Comparison of ENCODE assay signal across 20 cellular contexts in genomic region chrX:1384738-1385250, GRCh38. TPM values are rescaled to one million over a fixed set of nuclear protein-coding genes. Genes with fewer than 3 reads are reported as not detected.
DNase-seq lines count a peak whose midpoint lies in the region; ATAC-seq, FAIRE-seq and TF ChIP-seq lines count a peak whose summit lies in the region.
"Had no signal": no experiment of that assay in that cellular context is flagged by ENCODE, and none has a peak within 500 bp of the region (broad histone marks: within the 10 kb centered on the region; RNA-seq: fewer than 3 reads in every experiment).

No MANE protein-coding gene starts in this region.

- CTCF ChIA-PET in RWPE1 (lab: Yijun Ruan, JAX) (no interaction called here), HepG2 (lab: Yijun Ruan, JAX; ENCODE audit: low intra/inter-chr PET ratio, low total read pairs) (no interaction called here)

- TF ChIP-seq EP300 in HepG2 (IDR thresholded peaks at IDR 0.05; ENCODE audit: low read depth in 2 of 2, low read length in 2 of 2) (no peak), HepG2 (CRISPR knock-in tag; IDR thresholded peaks at IDR 0.05; ENCODE audit: borderline replicate concordance) (no peak)

- in situ Hi-C loops in HepG2 (cut with HindIII; ENCODE audit: extremely low pct_ligation_motif_present, low pct_unique_long_range_greater_than_20kb): no loop called here

- no TSS peak for BruUV-seq in HepG2 (replicated peaks; lab: Mats Ljungman, UMichigan)

- H3K9ac ChIP-seq in HepG2 (ENCODE audit: insufficient read depth, low read depth, low read length): no peak overlapping the region

- H3K27ac ChIP-seq in RWPE1 (peak overlapping the region; percentile 67), HepG2 (ENCODE audit: extremely low read length, insufficient read depth, low read length) (no peak overlapping the region), aorta (ENCODE audit: low read depth in 1 of 2, low read length in 2 of 2) (no peak overlapping the region)
- H3K27ac ChIP-seq: ovary had no signal

- H3K4me2 ChIP-seq in HepG2 (ENCODE audit: low read depth, low read length): no peak overlapping the region

- H3K4me3 ChIP-seq in HepG2 (replicated peaks in 1 of 3; ENCODE audit: insufficient read depth in 1 of 3, low read depth in 2 of 3, low read length in 3 of 3) (no peak overlapping the region), aorta (ENCODE audit: low read length in 2 of 2) (no peak overlapping the region)
- H3K4me3 ChIP-seq: ovary, SK-N-MC had no signal

- peaks cover 27 to 52% of the 10 kb centered on the region in 2 experiments for H3K36me3 ChIP-seq in HepG2 (replicated peaks in 1 of 2; ENCODE audit: control insufficient read depth in 1 of 2, insufficient read depth in 2 of 2, low read length in 2 of 2)
- peaks cover 0 to 20% of the 10 kb centered on the region in 2 donors for H3K36me3 ChIP-seq in aorta (ENCODE audit: control insufficient read depth in 1 of 2, insufficient read depth in 2 of 2, low read length in 1 of 2)
- H3K36me3 ChIP-seq: ovary had no signal

- 98% methylated on average over 12 of the region's 18 CpGs for WGBS in HepG2 (ENCODE audit: low lambda C conversion rate)
- 95 to 98% methylated on average over 18 of the region's 18 CpGs for WGBS in aorta, 2 donors

- H3K4me1 ChIP-seq in HepG2 (ENCODE audit: insufficient read depth, low read length) (peaks cover 44% of the 10 kb centered on the region), aorta (ENCODE audit: control insufficient read depth in 1 of 2, insufficient read depth in 2 of 2, low read length in 2 of 2) (no peaks in the 10 kb centered on the region)

- intact Hi-C loops in HepG2 (cut with micrococcal nuclease; ENCODE audit: unreplicated experiment): no loop called here
- intact Hi-C loops in aorta (cut with DNase I): no loop called here

- DNase-seq in stimulated activated CD4-positive, alpha-beta T cell treated with anti-CD3 and anti-CD28 coated beads, Interleukin-15, amount 100 ng/mL, for 24 hours: peak; percentile 15
- no peak for DNase-seq in stimulated activated CD4-positive, alpha-beta T cell treated with anti-CD3 and anti-CD28 coated beads, Interleukin-2, amount 100 ng/mL, for 48 hours
- DNase-seq in RWPE1 (ENCODE audit: low spot score) (no peak), HepG2 (ENCODE audit: low spot score) (no peak), aorta (peak; percentile 33 to 71), retina (no peak)
- DNase-seq: activated naive CD4-positive, alpha-beta T cell treated with Interleukin-2 at 50 U/mL for 16 hours; AML-193; DMS79; NCI-H2171 treated with DMSO at 0.1 percent for 48 hours; NK-92 treated with Interleukin-12 subunit alpha and Interleukin-12 subunit beta, amount 100 ng/mL, for 24 hours; stimulated activated CD4-positive, alpha-beta T cell treated with anti-CD3 and anti-CD28 coated beads, Interleukin-12 subunit alpha, Interleukin-12 subunit beta, amount 100 ng/mL, for 4 hours had no signal

- peaks cover 59% of the 10 kb centered on the region for H4K20me1 ChIP-seq in HepG2 (ENCODE audit: insufficient read depth, low read length)

- no peak for FAIRE-seq in HepG2 (lab: Jason Lieb, UNC)
- FAIRE-seq: bronchial epithelial cell, endothelial cell of umbilical vein, GM19239 had no signal

- TF ChIP-seq CTCF in RWPE1 (conservative IDR thresholded peaks at IDR 0.05; ENCODE audit: low read depth) (no peak), HepG2 (CRISPR knock-in tag; IDR thresholded peaks at IDR 0.05) (no peak)

- peak in 1 of 2 experiments; percentile 67; a peak in 2 of 4 replicates for TF ChIP-seq POLR2A in HepG2 (IDR thresholded peaks at IDR 0.05; ENCODE audit: insufficient read depth in 1 of 2, low read depth in 2 of 2, low read length in 2 of 2)

- ATAC-seq in HepG2: no peak
- peak; percentile 8 for ATAC-seq in aorta (ENCODE audit: low FRiP score)
- no peak for ATAC-seq in HG03378 (IDR thresholded peaks at IDR 0.05; ENCODE audit: unreplicated experiment)
- ATAC-seq in GM19035 (IDR thresholded peaks at IDR 0.05; ENCODE audit: unreplicated experiment): no peak

- H3K9me3 ChIP-seq in HepG2 (ENCODE audit: low read length) (no peaks in the 10 kb centered on the region), aorta (ENCODE audit: control insufficient read depth, low read length) (no peaks in the 10 kb centered on the region)
- H3K9me3 ChIP-seq: ovary had no signal

- H3K27me3 ChIP-seq in HepG2 (ENCODE audit: control insufficient read depth in 1 of 2, insufficient read depth in 2 of 2, low read length in 2 of 2): no peaks in the 10 kb centered on the region
- no peaks in the 10 kb centered on the region for H3K27me3 ChIP-seq in aorta (ENCODE audit: control insufficient read depth in 1 of 2, insufficient read depth in 2 of 2, low read length in 1 of 2)
- H3K27me3 ChIP-seq: ovary had no signal

- peaks cover 18% of the 10 kb centered on the region for H3K79me2 ChIP-seq in HepG2 (ENCODE audit: insufficient read depth, low read length)

- no peak overlapping the region for H2AFZ ChIP-seq in HepG2 (ENCODE audit: low read length)

- TF ChIP-seq RAD21 in HepG2 (CRISPR knock-in tag; IDR thresholded peaks at IDR 0.05): no peak

- POLR2A ChIA-PET in RWPE1 (lab: Yijun Ruan, JAX; ENCODE audit: low non-redundant PET): no interaction called here
- POLR2A ChIA-PET in HepG2 (lab: Yijun Ruan, JAX): no interaction called here

TF ChIP-seq in HepG2, 621 proteins besides CTCF, POLR2A, EP300 and RAD21 (continues in another document):
- no peak; the same call in none of the 2 replicates for TF ChIP-seq PAF1 (CRISPR knock-in tag; IDR thresholded peaks at IDR 0.05)
- TF ChIP-seq POLR2G (IDR thresholded peaks at IDR 0.05; ENCODE audit: low read depth, low read length): 0 out of 2 replicates have a peak, but pooled peaks have one; percentile 15
- TF ChIP-seq AGO2 (optimal IDR thresholded peaks at IDR 0.05; ENCODE audit: low read depth, low read length): peak; percentile 91
- peak; percentile 79 for TF ChIP-seq RBM22 (optimal IDR thresholded peaks at IDR 0.05; ENCODE audit: low read length)
- TF ChIP-seq RBFOX2 (IDR thresholded peaks at IDR 0.05; ENCODE audit: low read depth, low read length): peak; percentile 58
- 0 out of 2 replicates have a peak, but pooled peaks have one; percentile 13 for TF ChIP-seq CHD2 (IDR thresholded peaks at IDR 0.05; ENCODE audit: low read depth, low read length)
- peak; percentile 57 for TF ChIP-seq POLR2AphosphoS5 (IDR thresholded peaks at IDR 0.05; ENCODE audit: low read depth, low read length)
- TF ChIP-seq POLR2AphosphoS2 (IDR thresholded peaks at IDR 0.05; ENCODE audit: low read depth, low read length): peak; percentile 91
- TF ChIP-seq SSRP1 (CRISPR knock-in tag; IDR thresholded peaks at IDR 0.05): peak; percentile 72; the same call in 1 of the 2 replicates

RNA-seq across cellular contexts. Expression of gene SLC25A6, which starts 7.1 kb away (rescaled TPM):
- total RNA-seq in HepG2 (2016; rRNA removed; fragmentation: Illumina TruSeq; extraction: Trizol) (138 and 149 TPM in 2 replicates), aorta (100 to 1,000 TPM; 207 to 212 TPM)
- 172 and 192 TPM in 2 replicates for total RNA-seq in HepG2 (2016; cell fraction: cytosol; rRNA removed; fragmentation: Illumina TruSeq; extraction: Trizol; ENCODE audit: low read depth)
- 133 and 147 TPM in 2 replicates for total RNA-seq in HepG2 (2016; cell fraction: insoluble cytoplasmic fraction; rRNA removed; fragmentation: Illumina TruSeq; extraction: Trizol)
- 398 and 417 TPM in 2 replicates for total RNA-seq in HepG2 (2016; cell fraction: membrane; rRNA removed; fragmentation: Illumina TruSeq; extraction: Trizol)
- 70.1 and 77.0 TPM in 2 replicates for total RNA-seq in HepG2 (2016; cell fraction: nucleus; rRNA removed; fragmentation: Illumina TruSeq; extraction: Trizol)
- polyA plus RNA-seq in HepG2 (2011; rRNA removed) (581 and 646 TPM in 2 replicates), aorta (100 to 1,000 TPM; 316 to 348 TPM)
- 843 and 1,123 TPM in 2 replicates for polyA plus RNA-seq in HepG2 (2011; cell fraction: cytosol; rRNA removed)
- polyA plus RNA-seq in HepG2 (2011; cell fraction: nucleus; rRNA removed): 370 and 374 TPM in 2 replicates
- 420 and 577 TPM in 2 replicates for polyA plus RNA-seq in HepG2 (2012)
- 585 and 646 TPM in 2 replicates for polyA plus RNA-seq in HepG2 (2016; cell fraction: cytosol; fragmentation: Illumina TruSeq; extraction: Trizol; ENCODE audit: low read depth)
- polyA plus RNA-seq in HepG2 (2016; cell fraction: insoluble cytoplasmic fraction; fragmentation: Illumina TruSeq; extraction: Trizol; ENCODE audit: low read depth): 347 and 418 TPM in 2 replicates
- 997 and 1,138 TPM in 2 replicates for polyA plus RNA-seq in HepG2 (2016; cell fraction: membrane; fragmentation: Illumina TruSeq; extraction: Trizol; ENCODE audit: low read depth)
- 257 and 286 TPM in 2 replicates for polyA plus RNA-seq in HepG2 (2016; cell fraction: nucleus; fragmentation: Illumina TruSeq; extraction: Trizol; ENCODE audit: insufficient read depth, low read depth)
- 353 and 783 TPM in 2 replicates for polyA minus RNA-seq in HepG2 (2011; rRNA and poly(A)+ RNA removed; ENCODE audit: low replicate concordance)
- 413 and 414 TPM in 2 replicates for polyA minus RNA-seq in HepG2 (2011; cell fraction: cytosol; rRNA and poly(A)+ RNA removed)
- 151 and 162 TPM in 2 replicates for polyA minus RNA-seq in HepG2 (2011; cell fraction: nucleus; rRNA and poly(A)+ RNA removed)

RNA-seq across cellular contexts. Expression of gene IL3RA, which starts 48.2 kb away (rescaled TPM):
- total RNA-seq in HepG2 (2016; rRNA removed; fragmentation: Illumina TruSeq; extraction: Trizol) (not detected in 2 replicates), aorta (10 to 100 TPM in 1 of 2 donors, 1 to 10 TPM in 1; 6.3 to 21.9 TPM)
- not detected in 2 replicates for total RNA-seq in HepG2 (2016; cell fraction: cytosol; rRNA removed; fragmentation: Illumina TruSeq; extraction: Trizol; ENCODE audit: low read depth)
- not detected in 2 replicates for total RNA-seq in HepG2 (2016; cell fraction: insoluble cytoplasmic fraction; rRNA removed; fragmentation: Illumina TruSeq; extraction: Trizol)
- total RNA-seq in HepG2 (2016; cell fraction: membrane; rRNA removed; fragmentation: Illumina TruSeq; extraction: Trizol): not detected in 2 replicates
- not detected in 2 replicates for total RNA-seq in HepG2 (2016; cell fraction: nucleus; rRNA removed; fragmentation: Illumina TruSeq; extraction: Trizol)
- polyA plus RNA-seq in HepG2 (2011; rRNA removed) (not detected in 2 replicates), aorta (under 1 TPM in 1 of 2 donors, not detected in 1; 0.95 TPM)
- polyA plus RNA-seq in HepG2 (2011; cell fraction: cytosol; rRNA removed): not detected in 2 replicates
- polyA plus RNA-seq in HepG2 (2011; cell fraction: nucleus; rRNA removed): not detected in 2 replicates
- 0.11 and 0.40 TPM in 2 replicates for polyA plus RNA-seq in HepG2 (2012)
- polyA plus RNA-seq in HepG2 (2016; cell fraction: cytosol; fragmentation: Illumina TruSeq; extraction: Trizol; ENCODE audit: low read depth): not detected in 2 replicates
- not detected in 2 replicates for polyA plus RNA-seq in HepG2 (2016; cell fraction: insoluble cytoplasmic fraction; fragmentation: Illumina TruSeq; extraction: Trizol; ENCODE audit: low read depth)
- not detected in 2 replicates for polyA plus RNA-seq in HepG2 (2016; cell fraction: membrane; fragmentation: Illumina TruSeq; extraction: Trizol; ENCODE audit: low read depth)
- polyA plus RNA-seq in HepG2 (2016; cell fraction: nucleus; fragmentation: Illumina TruSeq; extraction: Trizol; ENCODE audit: insufficient read depth, low read depth): not detected in 2 replicates
- 0.52 TPM in 1 of 2 replicates, not detected in the other for polyA minus RNA-seq in HepG2 (2011; rRNA and poly(A)+ RNA removed; ENCODE audit: low replicate concordance)
- polyA minus RNA-seq in HepG2 (2011; cell fraction: cytosol; rRNA and poly(A)+ RNA removed): not detected in 2 replicates
- polyA minus RNA-seq in HepG2 (2011; cell fraction: nucleus; rRNA and poly(A)+ RNA removed): not detected in 2 replicates
- total RNA-seq: activated CD8-positive, alpha-beta memory T cell treated with anti-CD3 and anti-CD28 coated beads for 36 hours; bronchial epithelial cell had no signal

Comparison
In these comparisons a context has a peak if more than half of its experiments do, and no peak if none do; other contexts are left out.
1. DNase-seq: peak in stimulated activated CD4-positive, alpha-beta T cell treated with anti-CD3 and anti-CD28 coated beads, Interleukin-15, amount 100 ng/mL, for 24 hours (single experiment) and aorta (2 of 2); none in stimulated activated CD4-positive, alpha-beta T cell treated with anti-CD3 and anti-CD28 coated beads, Interleukin-2, amount 100 ng/mL, for 48 hours (0 of 2), RWPE1 (single experiment), HepG2 (single experiment) and retina (single experiment).
2. RNA of gene IL3RA, which starts 48.2 kb away (total RNA-seq): 6.3 to 21.9 TPM in aorta; not detected in HepG2; every median in the first group is over 4 times any median in the second.